In genomic region chr17:48558057-48558456, GRCh38 we compare ENCODE assay signal across 24 cellular contexts. TPM values are rescaled to one million over a fixed set of nuclear protein-coding genes. Genes with fewer than 3 reads are reported as not detected.
DNase-seq lines count a peak whose midpoint lies in the region; ATAC-seq and TF ChIP-seq lines count a peak whose summit lies in the region.
"Had no signal": no experiment of that assay in that cellular context is flagged by ENCODE, and none has a peak within 500 bp of the region (broad histone marks: within the 10 kb centered on the region; RNA-seq: fewer than 3 reads in every experiment).

No MANE protein-coding gene starts in this region.

- no peaks in the 10 kb centered on the region for H3K9me3 ChIP-seq in T-helper 17 cell (ENCODE audit: control insufficient read depth, low read length, poor library complexity, severe bottlenecking)
- no peaks in the 10 kb centered on the region for H3K9me3 ChIP-seq in mesodermal cell (ENCODE audit: control insufficient read depth, low read length)
- H3K9me3 ChIP-seq: prostate gland, tibial nerve had no signal

- peaks cover 36% of the 10 kb centered on the region for H3K27me3 Mint-ChIP-seq in T-helper 17 cell
- peaks cover 72% of the 10 kb centered on the region for H3K27me3 Mint-ChIP-seq in type B pancreatic cell

- no peak for DNase-seq in T-helper 17 cell
- DNase-seq in epithelial cell of proximal tubule (ENCODE audit: low read depth): no peak
- no peak for DNase-seq in type B pancreatic cell (ENCODE audit: extremely low spot score, unreplicated experiment)
- no peak for DNase-seq in RKO (ENCODE audit: low spot score)
- DNase-seq: activated CD4-positive, alpha-beta T cell treated with anti-CD3 and anti-CD28 coated beads for 4 hours; activated gamma-delta T cell treated with Interleukin-2 at 50 U/mL for 16 hours; anterior cingulate cortex; glutamatergic neuron; GOT3; naive thymus-derived CD8-positive, alpha-beta T cell; NCI-H1694; NCI-H446 treated with DMSO at 0.1 percent for 48 hours; NK-92 treated with Interleukin-12 subunit alpha and Interleukin-12 subunit beta, amount 100 ng/mL, for 24 hours; RPMI8226; stimulated activated CD4-positive, alpha-beta T cell treated with anti-CD3 and anti-CD28 coated beads, Interleukin-12 subunit alpha, Interleukin-12 subunit beta, amount 100 ng/mL, for 4 hours had no signal

- H3K36me3 Mint-ChIP-seq in T-helper 17 cell (ENCODE audit: low read depth) (peaks cover 5% of the 10 kb centered on the region), type B pancreatic cell (peaks cover 24% of the 10 kb centered on the region)
- H3K36me3 Mint-ChIP-seq: naive thymus-derived CD8-positive, alpha-beta T cell had no signal

- peak overlapping the region; percentile 18 for H3K27ac ChIP-seq in mesodermal cell (ENCODE audit: low read depth, low read length, severe bottlenecking)

- H3K9me3 Mint-ChIP-seq in type B pancreatic cell: no peaks in the 10 kb centered on the region
- H3K9me3 Mint-ChIP-seq: naive thymus-derived CD8-positive, alpha-beta T cell; stimulated activated effector memory CD8-positive, alpha-beta T cell treated with anti-CD3 and anti-CD28 coated beads, Interleukin-12 subunit alpha, Interleukin-12 subunit beta, amount 100 ng/mL, for 72 hours had no signal

- H3K36me3 ChIP-seq in mesodermal cell (ENCODE audit: control insufficient read depth, insufficient read depth, low read length): peaks cover 2% of the 10 kb centered on the region
- H3K36me3 ChIP-seq: prostate gland, tibial nerve had no signal

- no peak for TF ChIP-seq CTCF in epithelial cell of proximal tubule (conservative IDR thresholded peaks at IDR 0.05; ENCODE audit: low read depth, low read length)
- no peak for TF ChIP-seq CTCF in type B pancreatic cell (conservative IDR thresholded peaks at IDR 0.05)

- H3K27ac Mint-ChIP-seq in T-helper 17 cell: peak overlapping the region; percentile 9
- H3K27ac Mint-ChIP-seq in type B pancreatic cell: peak overlapping the region; percentile 94
- H3K27ac Mint-ChIP-seq: stimulated activated effector memory CD8-positive, alpha-beta T cell treated with anti-CD3 and anti-CD28 coated beads, Interleukin-12 subunit alpha, Interleukin-12 subunit beta, amount 100 ng/mL, for 72 hours had no signal

- peak overlapping the region; percentile 31 for H3K4me3 ChIP-seq in epithelial cell of proximal tubule (ENCODE audit: low read depth, low read length)
- H3K4me3 ChIP-seq in mesodermal cell (ENCODE audit: extremely low read depth, insufficient read depth, low read length, poor library complexity, severe bottlenecking): no peak overlapping the region
- H3K4me3 ChIP-seq: lung, prostate gland, tibial nerve had no signal

- no peak overlapping the region for H3K4me3 Mint-ChIP-seq in T-helper 17 cell
- peak overlapping the region; percentile 93 for H3K4me3 Mint-ChIP-seq in type B pancreatic cell
- H3K4me3 Mint-ChIP-seq: naive thymus-derived CD8-positive, alpha-beta T cell; stimulated activated effector memory CD8-positive, alpha-beta T cell treated with anti-CD3 and anti-CD28 coated beads, Interleukin-12 subunit alpha, Interleukin-12 subunit beta, amount 100 ng/mL, for 72 hours had no signal

- WGBS in mesodermal cell (ENCODE audit: insufficient coverage in 2 of 2), 2 experiments: 17 to 29% methylated on average over 3 to 4 of the region's 9 CpGs

- peaks cover 27% of the 10 kb centered on the region for H3K4me1 ChIP-seq in mesodermal cell (ENCODE audit: control insufficient read depth, insufficient read depth, low read length, poor library complexity, severe bottlenecking)
- H3K4me1 ChIP-seq: prostate gland had no signal

- ATAC-seq in T-helper 17 cell (no peak), GM19455 (IDR thresholded peaks at IDR 0.05; ENCODE audit: unreplicated experiment) (no peak), HG03439 (IDR thresholded peaks at IDR 0.05; ENCODE audit: unreplicated experiment) (no peak)
- ATAC-seq: naive thymus-derived CD8-positive, alpha-beta T cell; stimulated activated effector memory CD8-positive, alpha-beta T cell treated with anti-CD3 and anti-CD28 coated beads, Interleukin-12 subunit alpha, Interleukin-12 subunit beta, amount 100 ng/mL, for 72 hours had no signal

- H3K4me1 Mint-ChIP-seq in T-helper 17 cell (peaks cover 21% of the 10 kb centered on the region), type B pancreatic cell (ENCODE audit: unreplicated experiment) (peaks cover 85% of the 10 kb centered on the region)

RNA-seq across cellular contexts. Expression of gene HOXB2, which starts 13.1 kb away (rescaled TPM):
- 10 to 100 TPM in 1 of 2 donors, 1 to 10 TPM in 1; 4.5 to 18.8 TPM for total RNA-seq in T-helper 17 cell
- total RNA-seq in epithelial cell of proximal tubule: 21.1 and 43.7 TPM in 2 replicates
- 53.6 TPM for polyA plus RNA-seq in mesodermal cell (2013, experiment 1 of 2)
- 52.0 TPM for polyA plus RNA-seq in mesodermal cell (2013, experiment 2 of 2)
- 35.6 and 36.5 TPM in 2 replicates for total RNA-seq in type B pancreatic cell (ENCODE audit: low replicate concordance)

RNA-seq across cellular contexts. Expression of gene HOXB4, which starts 20.1 kb away (rescaled TPM):
- total RNA-seq in T-helper 17 cell: 1 to 10 TPM in 1 of 2 donors, under 1 TPM in 1; 0.91 to 1.8 TPM
- total RNA-seq in epithelial cell of proximal tubule: 4.3 and 5.7 TPM in 2 replicates
- 6.6 TPM for polyA plus RNA-seq in mesodermal cell (2013, experiment 1 of 2)
- 7.8 TPM for polyA plus RNA-seq in mesodermal cell (2013, experiment 2 of 2)
- total RNA-seq in type B pancreatic cell (ENCODE audit: low replicate concordance): 14.8 and 27.0 TPM in 2 replicates

RNA-seq across cellular contexts. Expression of gene HOXB1, which starts 27.2 kb away (rescaled TPM):
- not detected for total RNA-seq in T-helper 17 cell
- not detected in 2 replicates for total RNA-seq in epithelial cell of proximal tubule
- polyA plus RNA-seq in mesodermal cell (2013, experiment 1 of 2): 10.0 TPM
- polyA plus RNA-seq in mesodermal cell (2013, experiment 2 of 2): 14.1 TPM
- 0.29 and 0.79 TPM in 2 replicates for total RNA-seq in type B pancreatic cell (ENCODE audit: low replicate concordance)
- total RNA-seq: Daoy; endothelial cell of umbilical vein; lung; naive thymus-derived CD8-positive, alpha-beta T cell; prostate gland; tibial nerve had no signal
- polyA plus RNA-seq: endothelial cell of umbilical vein; lung; naive thymus-derived CD8-positive, alpha-beta T cell had no signal

RNA-seq across cellular contexts. Expression of gene HOXB3, which starts 32.0 kb away (rescaled TPM):
- total RNA-seq in T-helper 17 cell: 1 to 10 TPM; 1.7 to 4.6 TPM
- total RNA-seq in epithelial cell of proximal tubule: 22.6 and 49.9 TPM in 2 replicates
- 28.7 TPM for polyA plus RNA-seq in mesodermal cell (2013, experiment 1 of 2)
- 27.8 TPM for polyA plus RNA-seq in mesodermal cell (2013, experiment 2 of 2)
- total RNA-seq in type B pancreatic cell (ENCODE audit: low replicate concordance): 46.9 and 93.7 TPM in 2 replicates

RNA-seq across cellular contexts. Expression of gene HOXB5, which starts 35.5 kb away (rescaled TPM):
- not detected for total RNA-seq in T-helper 17 cell
- total RNA-seq in epithelial cell of proximal tubule: 2.8 and 5.5 TPM in 2 replicates
- 13.7 TPM for polyA plus RNA-seq in mesodermal cell (2013, experiment 1 of 2)
- 15.0 TPM for polyA plus RNA-seq in mesodermal cell (2013, experiment 2 of 2)
- 10.1 and 20.8 TPM in 2 replicates for total RNA-seq in type B pancreatic cell (ENCODE audit: low replicate concordance)
- total RNA-seq: naive thymus-derived CD8-positive, alpha-beta T cell had no signal
- polyA plus RNA-seq: naive thymus-derived CD8-positive, alpha-beta T cell had no signal
